ENCODE assay signal across 2 cellular contexts in the genomic region with DNA sequence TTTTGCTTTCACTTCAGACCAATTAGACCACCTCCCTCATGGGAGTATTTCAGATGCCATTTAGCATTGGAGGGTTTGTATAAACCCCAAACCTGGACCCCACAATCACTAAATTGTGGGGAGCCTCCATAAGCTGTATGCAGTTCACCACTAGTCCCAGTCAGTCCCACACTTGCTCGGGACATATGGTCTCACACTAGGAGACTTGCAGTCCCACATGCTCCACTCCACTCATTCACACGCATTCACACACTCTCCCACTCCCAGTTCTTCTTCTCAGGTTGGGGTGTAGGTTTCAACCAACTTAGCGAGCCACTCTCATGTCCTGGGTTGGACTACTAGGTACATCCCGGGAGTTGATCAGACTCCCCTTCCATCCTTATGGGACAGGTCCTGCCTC.
TF ChIP-seq lines count a peak whose summit lies in the region.

No MANE protein-coding gene starts in this region.

TF ChIP-seq in GM23338, 12 proteins besides CTCF, POLR2A, EP300 and RAD21 (continued from another document):
- TF ChIP-seq REST (IDR thresholded peaks at IDR 0.05; ENCODE audit: unreplicated experiment), result no peak
- no peak for TF ChIP-seq ZNF114 (CRISPR knock-in tag; IDR thresholded peaks at IDR 0.05)

TF ChIP-seq in WTC11, 78 proteins besides CTCF, POLR2A, EP300 and RAD21 (continued from another document):
- TF ChIP-seq, protein P1, sequence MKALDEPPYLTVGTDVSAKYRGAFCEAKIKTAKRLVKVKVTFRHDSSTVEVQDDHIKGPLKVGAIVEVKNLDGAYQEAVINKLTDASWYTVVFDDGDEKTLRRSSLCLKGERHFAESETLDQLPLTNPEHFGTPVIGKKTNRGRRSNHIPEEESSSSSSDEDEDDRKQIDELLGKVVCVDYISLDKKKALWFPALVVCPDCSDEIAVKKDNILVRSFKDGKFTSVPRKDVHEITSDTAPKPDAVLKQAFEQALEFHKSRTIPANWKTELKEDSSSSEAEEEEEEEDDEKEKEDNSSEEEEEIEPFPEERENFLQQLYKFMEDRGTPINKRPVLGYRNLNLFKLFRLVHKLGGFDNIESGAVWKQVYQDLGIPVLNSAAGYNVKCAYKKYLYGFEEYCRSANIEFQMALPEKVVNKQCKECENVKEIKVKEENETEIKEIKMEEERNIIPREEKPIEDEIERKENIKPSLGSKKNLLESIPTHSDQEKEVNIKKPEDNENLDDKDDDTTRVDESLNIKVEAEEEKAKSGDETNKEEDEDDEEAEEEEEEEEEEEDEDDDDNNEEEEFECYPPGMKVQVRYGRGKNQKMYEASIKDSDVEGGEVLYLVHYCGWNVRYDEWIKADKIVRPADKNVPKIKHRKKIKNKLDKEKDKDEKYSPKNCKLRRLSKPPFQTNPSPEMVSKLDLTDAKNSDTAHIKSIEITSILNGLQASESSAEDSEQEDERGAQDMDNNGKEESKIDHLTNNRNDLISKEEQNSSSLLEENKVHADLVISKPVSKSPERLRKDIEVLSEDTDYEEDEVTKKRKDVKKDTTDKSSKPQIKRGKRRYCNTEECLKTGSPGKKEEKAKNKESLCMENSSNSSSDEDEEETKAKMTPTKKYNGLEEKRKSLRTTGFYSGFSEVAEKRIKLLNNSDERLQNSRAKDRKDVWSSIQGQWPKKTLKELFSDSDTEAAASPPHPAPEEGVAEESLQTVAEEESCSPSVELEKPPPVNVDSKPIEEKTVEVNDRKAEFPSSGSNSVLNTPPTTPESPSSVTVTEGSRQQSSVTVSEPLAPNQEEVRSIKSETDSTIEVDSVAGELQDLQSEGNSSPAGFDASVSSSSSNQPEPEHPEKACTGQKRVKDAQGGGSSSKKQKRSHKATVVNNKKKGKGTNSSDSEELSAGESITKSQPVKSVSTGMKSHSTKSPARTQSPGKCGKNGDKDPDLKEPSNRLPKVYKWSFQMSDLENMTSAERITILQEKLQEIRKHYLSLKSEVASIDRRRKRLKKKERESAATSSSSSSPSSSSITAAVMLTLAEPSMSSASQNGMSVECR (CRISPR knock-in tag; IDR thresholded peaks at IDR 0.05; ENCODE audit: borderline replicate concordance), result no peak
- TF ChIP-seq ATF1 (CRISPR knock-in tag; IDR thresholded peaks at IDR 0.05) (no peak), TEAD1 (CRISPR knock-in tag; IDR thresholded peaks at IDR 0.05) (no peak), JUN (CRISPR knock-in tag; IDR thresholded peaks at IDR 0.05) (no peak), ZNF317 (CRISPR knock-in tag; IDR thresholded peaks at IDR 0.05; ENCODE audit: borderline replicate concordance, low read depth) (no peak), CDX4 (CRISPR knock-in tag; IDR thresholded peaks at IDR 0.05; ENCODE audit: borderline replicate concordance) (no peak)
- TF ChIP-seq, protein P2, sequence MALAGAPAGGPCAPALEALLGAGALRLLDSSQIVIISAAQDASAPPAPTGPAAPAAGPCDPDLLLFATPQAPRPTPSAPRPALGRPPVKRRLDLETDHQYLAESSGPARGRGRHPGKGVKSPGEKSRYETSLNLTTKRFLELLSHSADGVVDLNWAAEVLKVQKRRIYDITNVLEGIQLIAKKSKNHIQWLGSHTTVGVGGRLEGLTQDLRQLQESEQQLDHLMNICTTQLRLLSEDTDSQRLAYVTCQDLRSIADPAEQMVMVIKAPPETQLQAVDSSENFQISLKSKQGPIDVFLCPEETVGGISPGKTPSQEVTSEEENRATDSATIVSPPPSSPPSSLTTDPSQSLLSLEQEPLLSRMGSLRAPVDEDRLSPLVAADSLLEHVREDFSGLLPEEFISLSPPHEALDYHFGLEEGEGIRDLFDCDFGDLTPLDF (CRISPR knock-in tag; IDR thresholded peaks at IDR 0.05), result no peak
